ENCODE assay signal across 8 cellular contexts in genomic region chr12:121803861-121804416, GRCh38. TPM values are rescaled to one million over a fixed set of nuclear protein-coding genes. Genes with fewer than 3 reads are reported as not detected.
DNase-seq lines count a peak whose midpoint lies in the region; ATAC-seq and TF ChIP-seq lines count a peak whose summit lies in the region.

SETD1B (plus strand) TSS chr12:121804009; CDS start chr12:121804738, 729 bp downstream.

- intact Hi-C loops in left colon (cut with DNase I, micrococcal nuclease): no loop called here

- H3K4me1 Mint-ChIP-seq in T-helper 2 cell treated with Interferon-gamma antibody and Interleukin-4, amounts not matched to agents 5 μg/mL and 100 μg/mL, for 36 hours (ENCODE audit: low read depth): peaks cover 20% of the 10 kb centered on the region

- peak; percentile 16 for ATAC-seq in left colon

- TF ChIP-seq CTCF in KMS-11 (conservative IDR thresholded peaks at IDR 0.05; ENCODE audit: low read depth, low read length): no peak
- no peak for TF ChIP-seq CTCF in choroid plexus epithelial cell (conservative IDR thresholded peaks at IDR 0.05; ENCODE audit: low read depth, low read length)

- no peaks in the 10 kb centered on the region for H4K20me1 ChIP-seq in KMS-11 (ENCODE audit: insufficient read depth)

- no peaks in the 10 kb centered on the region for H3K27me3 Mint-ChIP-seq in T-helper 2 cell treated with Interferon-gamma antibody and Interleukin-4, amounts not matched to agents 5 μg/mL and 100 μg/mL, for 36 hours (ENCODE audit: low read depth)

- H3K27me3 ChIP-seq in KMS-11 (ENCODE audit: insufficient read depth, low read depth): no peaks in the 10 kb centered on the region

- no peaks in the 10 kb centered on the region for H3K36me3 ChIP-seq in KMS-11 (ENCODE audit: insufficient read depth)

- peak within 1 kb of the TSS; percentile 99 for H3K9ac ChIP-seq in KMS-11

- H3K27ac Mint-ChIP-seq in T-helper 2 cell treated with Interferon-gamma antibody and Interleukin-4, amounts not matched to agents 5 μg/mL and 100 μg/mL, for 36 hours: peak within 1 kb of the TSS; percentile 98

- H3K4me3 ChIP-seq in KMS-11 (IDR thresholded peaks at IDR 0.05; ENCODE audit: insufficient read depth, low read depth, low read length) (no peak within 1 kb of the TSS), choroid plexus epithelial cell (ENCODE audit: low read depth, low read length) (peak within 1 kb of the TSS; percentile 63)

- peak within 1 kb of the TSS; percentile 98 for H3K4me3 Mint-ChIP-seq in T-helper 2 cell treated with Interferon-gamma antibody and Interleukin-4, amounts not matched to agents 5 μg/mL and 100 μg/mL, for 36 hours

- peak within 1 kb of the TSS; percentile 97 for H3K4me2 ChIP-seq in KMS-11

- H3K36me3 Mint-ChIP-seq in T-helper 2 cell treated with Interferon-gamma antibody and Interleukin-4, amounts not matched to agents 5 μg/mL and 100 μg/mL, for 36 hours (ENCODE audit: low read depth): peaks cover 37% of the 10 kb centered on the region

- H3K27ac ChIP-seq in KMS-11: peak within 1 kb of the TSS; percentile 100

- peaks cover 13% of the 10 kb centered on the region for H3K4me1 ChIP-seq in KMS-11 (ENCODE audit: low read depth, poor library complexity, severe bottlenecking)

- no peaks in the 10 kb centered on the region for H3K9me3 Mint-ChIP-seq in T-helper 2 cell treated with Interferon-gamma antibody and Interleukin-4, amounts not matched to agents 5 μg/mL and 100 μg/mL, for 36 hours

- peak within 1 kb of the TSS; percentile 30; the same call in 1 of the 2 replicates for H2AFZ ChIP-seq in KMS-11 (ENCODE audit: low read depth)

- DNase-seq in EH (ENCODE audit: low read depth) (peak; percentile 75), choroid plexus epithelial cell (ENCODE audit: low read depth) (peak; percentile 66), left colon (peak; percentile 68), NCI-H2196 treated with DMSO at 0.1 percent for 48 hours (lab: John Stamatoyannopoulos, UW; ENCODE audit: unreplicated experiment) (no peak), OCI-M2 (lab: John Stamatoyannopoulos, UW; ENCODE audit: unreplicated experiment) (no peak)
- no peak for DNase-seq in T-helper 2 cell treated with Interferon-gamma antibody and Interleukin-4, amounts not matched to agents 5 μg/mL and 100 μg/mL, for 36 hours (ENCODE audit: low spot score)
- DNase-seq in stimulated activated CD4-positive, alpha-beta T cell treated with anti-CD3 and anti-CD28 coated beads, Interleukin-2, amount 100 ng/mL, for 24 hours: peak; percentile 61 to 69

- H3K79me2 ChIP-seq in KMS-11 (ENCODE audit: insufficient read depth, low read depth): peaks cover 46% of the 10 kb centered on the region

RNA-seq across cellular contexts. Expression of gene SETD1B, which starts in this region (rescaled TPM):
- total RNA-seq in left colon: 10 to 100 TPM; 24.6 to 27.5 TPM

Comparison
In these comparisons a context has a peak if more than half of its experiments do, and no peak if none do; other contexts are left out.
1. DNase-seq: peak in EH (single experiment), choroid plexus epithelial cell (single experiment), left colon (2 of 2) and stimulated activated CD4-positive, alpha-beta T cell treated with anti-CD3 and anti-CD28 coated beads, Interleukin-2, amount 100 ng/mL, for 24 hours (2 of 2); none in T-helper 2 cell treated with Interferon-gamma antibody and Interleukin-4, amounts not matched to agents 5 μg/mL and 100 μg/mL, for 36 hours (single experiment), NCI-H2196 treated with DMSO at 0.1 percent for 48 hours (single experiment) and OCI-M2 (single experiment).